Comparison of ENCODE assay signal across 1 cellular context in genomic region chr20:43564993-43565757, GRCh38.
TF ChIP-seq lines count a peak whose summit lies in the region.

No MANE protein-coding gene starts in this region.

TF ChIP-seq in WTC11, 78 proteins besides CTCF, POLR2A, EP300 and RAD21 (continued from another document):
- TF ChIP-seq ZNF425 (CRISPR knock-in tag; conservative IDR thresholded peaks at IDR 0.05) = no peak
